1 cellular context compared by ENCODE assay signal in genomic region chr6:53290547-53291510, GRCh38.
TF ChIP-seq lines count a peak whose summit lies in the region.

No MANE protein-coding gene starts in this region.

TF ChIP-seq in HepG2, 621 proteins besides CTCF, POLR2A, EP300 and RAD21:
- TF ChIP-seq ZNF574 (CRISPR knock-in tag; IDR thresholded peaks at IDR 0.05) (no peak), PBX2 (CRISPR knock-in tag; IDR thresholded peaks at IDR 0.05) (no peak), ZNF407 (CRISPR knock-in tag; IDR thresholded peaks at IDR 0.05; ENCODE audit: not compliant biosample characterization) (no peak), REXO4 (CRISPR knock-in tag; IDR thresholded peaks at IDR 0.05; ENCODE audit: borderline replicate concordance) (no peak), STAG1 (CRISPR knock-in tag; IDR thresholded peaks at IDR 0.05) (peak; percentile 11; the same call in 1 of the 2 replicates)
